ENCODE assay signal across 9 cellular contexts in the genomic region with DNA sequence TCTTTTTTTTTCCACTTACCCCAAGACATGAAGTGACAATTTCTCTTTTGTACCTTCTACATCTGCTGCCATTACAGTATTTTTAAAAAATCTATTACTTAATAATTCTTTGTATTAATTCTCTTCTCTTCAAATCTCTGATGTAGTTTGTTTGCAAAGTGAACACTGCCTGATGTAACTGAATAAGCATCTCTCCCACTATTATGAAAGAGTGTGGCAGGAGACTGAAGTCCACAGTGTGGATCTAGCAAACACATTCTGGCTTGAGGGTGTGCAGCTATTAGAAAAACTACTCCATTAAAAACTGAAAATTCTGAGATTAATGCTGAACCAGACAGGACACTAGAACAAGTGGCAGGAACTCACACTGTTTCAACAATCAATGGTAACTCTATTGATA. TPM values are rescaled to one million over a fixed set of nuclear protein-coding genes. Genes with fewer than 3 reads are reported as not detected.
"Had no signal": no experiment of that assay in that cellular context is flagged by ENCODE, and none has a peak within 500 bp of the region (broad histone marks: within the 10 kb centered on the region; RNA-seq: fewer than 3 reads in every experiment).

No MANE protein-coding gene starts in this region.

- FAIRE-seq: H1, H54, HTR-8/SVneo had no signal

- DNase-seq: H9, HCEC 1CT, KBM-7 had no signal

- ATAC-seq: GM23338 had no signal

- H2AFZ ChIP-seq: GM23338 had no signal

- H3K4me3 ChIP-seq: GM23338 had no signal

- H3K4me2 ChIP-seq: GM23338 had no signal

RNA-seq across cellular contexts. Expression of a gene that starts 15.8 kb away (rescaled TPM):
- total RNA-seq: HT-29 had no signal
- polyA plus RNA-seq: IgD-negative memory B cell had no signal

RNA-seq across cellular contexts. Expression of a gene that starts 57.1 kb away (rescaled TPM):
- total RNA-seq: GM23338, H1, H9, HT-29 had no signal
- polyA plus RNA-seq: GM23338, H1, IgD-negative memory B cell had no signal
